In the genomic region with DNA sequence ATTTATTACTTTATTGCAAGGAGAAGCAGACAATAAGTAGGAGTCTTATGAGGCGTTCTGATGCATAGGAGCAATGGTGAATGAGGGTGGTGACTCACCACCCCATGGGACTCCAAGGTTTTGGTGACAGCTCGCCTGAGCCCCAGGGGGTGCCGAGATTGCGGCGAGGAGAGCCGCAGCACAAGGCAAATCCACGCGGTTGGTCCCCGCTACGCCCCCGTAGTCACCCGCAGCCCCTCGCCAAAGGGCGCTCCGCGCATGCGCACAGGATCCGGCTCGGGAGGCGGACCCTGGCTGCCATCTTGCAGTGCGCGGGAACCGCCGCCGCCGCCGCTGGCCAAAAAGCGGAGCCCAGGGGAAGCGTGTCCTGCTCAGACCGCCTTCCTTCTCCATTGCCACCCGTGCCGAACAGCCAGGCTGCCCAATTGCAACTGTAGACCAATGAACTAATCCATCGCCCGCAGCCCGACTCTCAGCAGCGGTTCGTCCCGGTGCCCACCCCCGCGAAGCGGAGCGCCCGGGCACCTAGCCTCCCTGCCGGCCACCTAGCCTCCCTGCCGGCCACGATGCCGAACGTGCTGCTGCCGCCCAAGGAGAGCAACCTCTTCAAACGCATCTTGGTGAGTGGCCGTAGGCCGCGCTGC, we compare ENCODE assay signal across 1 cellular context.
TF ChIP-seq lines count a peak whose summit lies in the region.

A gene (plus strand): TSS at position 305 of the 644 bp plus-strand sequence. CDS start 262 bp downstream, at position 567.

TF ChIP-seq in WTC11, 78 proteins besides CTCF, POLR2A, EP300 and RAD21 (continued from another document):
- TF ChIP-seq, protein P1, sequence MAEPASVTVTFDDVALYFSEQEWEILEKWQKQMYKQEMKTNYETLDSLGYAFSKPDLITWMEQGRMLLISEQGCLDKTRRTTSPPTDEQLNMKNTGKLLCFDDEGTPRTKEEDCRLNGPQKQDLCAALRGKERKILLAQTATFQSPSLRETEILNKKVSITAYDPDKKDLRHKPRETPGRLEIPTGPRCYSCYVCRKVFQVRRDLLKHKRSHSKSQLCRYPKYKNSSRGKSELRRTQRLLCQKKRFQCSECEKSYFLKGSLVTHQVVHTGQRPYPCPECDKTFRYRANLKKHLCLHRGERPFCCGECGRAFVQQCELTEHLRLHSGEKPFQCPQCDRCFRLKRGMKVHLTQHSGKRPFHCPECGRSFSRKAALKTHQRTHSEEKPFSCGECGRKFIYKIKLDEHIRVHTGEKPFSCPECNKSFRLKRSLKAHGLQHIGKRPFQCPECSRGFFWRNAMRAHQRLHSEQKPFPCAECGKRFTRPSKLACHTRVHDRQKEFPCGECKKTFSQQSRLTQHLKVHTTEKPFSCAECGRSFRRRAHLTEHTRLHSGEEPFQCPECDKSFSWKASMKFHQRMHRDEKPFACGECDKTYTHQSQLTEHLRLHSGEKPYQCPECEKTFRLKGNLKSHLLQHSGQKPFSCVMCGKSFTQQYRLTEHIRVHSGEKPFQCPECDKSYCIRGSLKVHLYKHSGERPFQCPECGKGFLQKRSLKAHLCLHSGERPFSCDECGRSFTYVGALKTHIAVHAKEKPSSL (CRISPR knock-in tag; conservative IDR thresholded peaks at IDR 0.05) = no peak
- TF ChIP-seq SMAD4 (CRISPR knock-in tag; IDR thresholded peaks at IDR 0.05) (no peak), FOXP1 (CRISPR knock-in tag; IDR thresholded peaks at IDR 0.05; ENCODE audit: borderline replicate concordance) (0 out of 2 replicates have a peak, but pooled peaks have one; percentile 17), MYBL2 (CRISPR knock-in tag; IDR thresholded peaks at IDR 0.05) (peak; percentile 84; the same call in 1 of the 2 replicates), CREB1 (CRISPR knock-in tag; IDR thresholded peaks at IDR 0.05) (peak; percentile 50; the same call in 1 of the 2 replicates), ESRRA (CRISPR knock-in tag; IDR thresholded peaks at IDR 0.05; ENCODE audit: borderline replicate concordance) (no peak), GABPB1 (CRISPR knock-in tag; IDR thresholded peaks at IDR 0.05) (peak; percentile 41), TEAD1 (CRISPR knock-in tag; IDR thresholded peaks at IDR 0.05) (peak; percentile 37), ZNF232 (CRISPR knock-in tag; IDR thresholded peaks at IDR 0.05) (peak; percentile 92; the same call in 1 of the 2 replicates)
- TF ChIP-seq, protein P2, sequence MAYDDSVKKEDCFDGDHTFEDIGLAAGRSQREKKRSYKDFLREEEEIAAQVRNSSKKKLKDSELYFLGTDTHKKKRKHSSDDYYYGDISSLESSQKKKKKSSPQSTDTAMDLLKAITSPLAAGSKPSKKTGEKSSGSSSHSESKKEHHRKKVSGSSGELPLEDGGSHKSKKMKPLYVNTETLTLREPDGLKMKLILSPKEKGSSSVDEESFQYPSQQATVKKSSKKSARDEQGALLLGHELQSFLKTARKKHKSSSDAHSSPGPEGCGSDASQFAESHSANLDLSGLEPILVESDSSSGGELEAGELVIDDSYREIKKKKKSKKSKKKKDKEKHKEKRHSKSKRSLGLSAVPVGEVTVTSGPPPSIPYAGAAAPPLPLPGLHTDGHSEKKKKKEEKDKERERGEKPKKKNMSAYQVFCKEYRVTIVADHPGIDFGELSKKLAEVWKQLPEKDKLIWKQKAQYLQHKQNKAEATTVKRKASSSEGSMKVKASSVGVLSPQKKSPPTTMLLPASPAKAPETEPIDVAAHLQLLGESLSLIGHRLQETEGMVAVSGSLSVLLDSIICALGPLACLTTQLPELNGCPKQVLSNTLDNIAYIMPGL (CRISPR knock-in tag; IDR thresholded peaks at IDR 0.05) = 0 out of 2 replicates have a peak, but pooled peaks have one; percentile 35
